Comparison of ENCODE assay signal across 1 cellular context in genomic region chr6:53618219-53618618, GRCh38.
TF ChIP-seq lines count a peak whose summit lies in the region.

No MANE protein-coding gene starts in this region.

TF ChIP-seq in HepG2, 621 proteins besides CTCF, POLR2A, EP300 and RAD21:
- TF ChIP-seq ZNF225 (CRISPR knock-in tag; IDR thresholded peaks at IDR 0.05), result no peak
- TF ChIP-seq POGZ (CRISPR knock-in tag; IDR thresholded peaks at IDR 0.05), result no peak
